In genomic region chr9:875119-875962, GRCh38 we compare ENCODE assay signal across 1 cellular context.
TF ChIP-seq lines count a peak whose summit lies in the region.

No MANE protein-coding gene starts in this region.

TF ChIP-seq in GM12878, 131 proteins besides CTCF, POLR2A, EP300 and RAD21:
- TF ChIP-seq CEBPB (IDR thresholded peaks at IDR 0.05; ENCODE audit: borderline replicate concordance in 1 of 2, low read depth in 2 of 2, low read length in 2 of 2) = no peak
- TF ChIP-seq ZSCAN29 (IDR thresholded peaks at IDR 0.05) = no peak
- 0 out of 2 replicates have a peak, but pooled peaks have one; percentile 37 for TF ChIP-seq BMI1 (IDR thresholded peaks at IDR 0.05; ENCODE audit: borderline replicate concordance)
- no peak for TF ChIP-seq KDM1A (IDR thresholded peaks at IDR 0.05; ENCODE audit: borderline replicate concordance)
- TF ChIP-seq CHD1 (IDR thresholded peaks at IDR 0.05; ENCODE audit: low read depth, low read length) = no peak
- TF ChIP-seq NBN (IDR thresholded peaks at IDR 0.05) = no peak
- no peak for TF ChIP-seq ZNF384 (IDR thresholded peaks at IDR 0.05; ENCODE audit: borderline replicate concordance, low read depth, low read length)
- TF ChIP-seq BHLHE40 (IDR thresholded peaks at IDR 0.05; ENCODE audit: borderline replicate concordance in 1 of 2, low read depth in 2 of 2, low read length in 1 of 2) = peak; percentile 65 to 81; a peak in 3 of 4 replicates
- no peak for TF ChIP-seq HDAC6 (IDR thresholded peaks at IDR 0.05; ENCODE audit: unreplicated experiment)
- TF ChIP-seq SRF (IDR thresholded peaks at IDR 0.05; ENCODE audit: low read depth in 2 of 2, low read length in 2 of 2) = no peak
- TF ChIP-seq BACH1 (IDR thresholded peaks at IDR 0.05; ENCODE audit: borderline replicate concordance) = no peak
- TF ChIP-seq IKZF2 (IDR thresholded peaks at IDR 0.05) = peak in 1 of 2 experiments; percentile 20; a peak in 1 of 4 replicates
- TF ChIP-seq DPF2 (IDR thresholded peaks at IDR 0.05) = no peak
